ENCODE assay signal across 31 cellular contexts in genomic region chr2:6471419-6471818, GRCh38.
"Had no signal": no experiment of that assay in that cellular context is flagged by ENCODE, and none has a peak within 500 bp of the region (broad histone marks: within the 10 kb centered on the region; RNA-seq: fewer than 3 reads in every experiment).

No MANE protein-coding gene starts in this region.

- H3K9ac ChIP-seq: KMS-11 had no signal

- H3K27me3 Mint-ChIP-seq: activated CD4-positive, alpha-beta T cell treated with anti-CD3 and anti-CD28 coated beads, Interleukin-2, amount 10 ng/mL, durations not matched to agents 7 days and 5 days; activated CD8-positive, alpha-beta memory T cell treated with anti-CD3 and anti-CD28 coated beads, Interleukin-2, amount 10 ng/mL, durations not matched to agents 7 days and 5 days had no signal

- FAIRE-seq: TTC549 had no signal

- H3K36me3 Mint-ChIP-seq: activated CD4-positive, alpha-beta memory T cell treated with anti-CD3 and anti-CD28 coated beads for 36 hours; activated CD8-positive, alpha-beta memory T cell treated with anti-CD3 and anti-CD28 coated beads, Interleukin-2, amount 10 ng/mL, durations not matched to agents 7 days and 5 days; activated naive CD8-positive, alpha-beta T cell treated with anti-CD3 and anti-CD28 coated beads for 36 hours had no signal

- H3K4me2 ChIP-seq: KMS-11 had no signal

- H3K36me3 ChIP-seq: brain microvascular endothelial cell had no signal

- H3K4me1 Mint-ChIP-seq: activated CD4-positive, alpha-beta T cell treated with anti-CD3 and anti-CD28 coated beads, Interleukin-2, amount 10 ng/mL, durations not matched to agents 7 days and 5 days; activated CD8-positive, alpha-beta memory T cell treated with anti-CD3 and anti-CD28 coated beads, Interleukin-2, amount 10 ng/mL, durations not matched to agents 7 days and 5 days; activated naive CD8-positive, alpha-beta T cell treated with anti-CD3 and anti-CD28 coated beads for 36 hours had no signal

- H3K27ac ChIP-seq: brain microvascular endothelial cell, KMS-11 had no signal

- H3K4me3 Mint-ChIP-seq: activated CD4-positive, alpha-beta memory T cell treated with anti-CD3 and anti-CD28 coated beads for 36 hours; activated CD4-positive, alpha-beta T cell treated with anti-CD3 and anti-CD28 coated beads, Interleukin-2, amount 10 ng/mL, durations not matched to agents 7 days and 5 days; activated CD8-positive, alpha-beta memory T cell treated with anti-CD3 and anti-CD28 coated beads, Interleukin-2, amount 10 ng/mL, durations not matched to agents 7 days and 5 days; activated naive CD8-positive, alpha-beta T cell treated with anti-CD3 and anti-CD28 coated beads for 36 hours; T-helper 1 cell treated with Interleukin-12 subunit alpha and Interleukin-12 subunit beta and Interleukin-4 antibody, amounts not matched to agents 30 μg/mL and 1 μg/mL, for 36 hours; T-helper 2 cell treated with Interferon-gamma antibody and Interleukin-4, amounts not matched to agents 5 μg/mL and 100 μg/mL, for 36 hours had no signal

- H3K9me3 Mint-ChIP-seq: activated CD4-positive, alpha-beta T cell treated with anti-CD3 and anti-CD28 coated beads, Interleukin-2, amount 10 ng/mL, durations not matched to agents 7 days and 5 days; T-helper 1 cell treated with Interleukin-12 subunit alpha and Interleukin-12 subunit beta and Interleukin-4 antibody, amounts not matched to agents 30 μg/mL and 1 μg/mL, for 36 hours; T-helper 2 cell treated with Interferon-gamma antibody and Interleukin-4, amounts not matched to agents 5 μg/mL and 100 μg/mL, for 36 hours had no signal

- ATAC-seq: activated CD8-positive, alpha-beta memory T cell treated with anti-CD3 and anti-CD28 coated beads, Interleukin-2, amount 10 ng/mL, durations not matched to agents 7 days and 5 days had no signal

- H3K27ac Mint-ChIP-seq: activated CD4-positive, alpha-beta memory T cell treated with anti-CD3 and anti-CD28 coated beads for 36 hours; activated CD4-positive, alpha-beta T cell treated with anti-CD3 and anti-CD28 coated beads, Interleukin-2, amount 10 ng/mL, durations not matched to agents 7 days and 5 days; activated CD8-positive, alpha-beta memory T cell treated with anti-CD3 and anti-CD28 coated beads, Interleukin-2, amount 10 ng/mL, durations not matched to agents 7 days and 5 days; activated naive CD8-positive, alpha-beta T cell treated with anti-CD3 and anti-CD28 coated beads for 36 hours; T-helper 1 cell treated with Interleukin-12 subunit alpha and Interleukin-12 subunit beta and Interleukin-4 antibody, amounts not matched to agents 30 μg/mL and 1 μg/mL, for 36 hours; T-helper 2 cell treated with Interferon-gamma antibody and Interleukin-4, amounts not matched to agents 5 μg/mL and 100 μg/mL, for 36 hours had no signal

- DNase-seq: activated CD4-positive, alpha-beta memory T cell treated with anti-CD3 and anti-CD28 coated beads for 36 hours; activated CD4-positive, alpha-beta T cell treated with anti-CD3 and anti-CD28 coated beads, Interleukin-2, amount 10 ng/mL, durations not matched to agents 7 days and 5 days; activated CD8-positive, alpha-beta memory T cell treated with anti-CD3 and anti-CD28 coated beads for 24 hours; activated CD8-positive, alpha-beta memory T cell treated with anti-CD3 and anti-CD28 coated beads, Interleukin-2, amount 10 ng/mL, durations not matched to agents 7 days and 5 days; activated CD8-positive, alpha-beta memory T cell treated with anti-CD3 and anti-CD28 coated beads, Interleukin-2, amount 50 U/mL, for 48 hours; activated effector memory CD4-positive, alpha-beta T cell treated with anti-CD3 and anti-CD28 coated beads, Interleukin-2, amount 50 U/mL, for 16 hours; activated naive CD4-positive, alpha-beta T cell; activated naive CD4-positive, alpha-beta T cell treated with anti-CD3 and anti-CD28 coated beads, Interleukin-2, amount 50 U/mL, for 16 hours; activated naive CD8-positive, alpha-beta T cell treated with anti-CD3 and anti-CD28 coated beads for 36 hours; activated T-cell treated with anti-CD3 and anti-CD28 coated beads, Interleukin-2, amount 50 U/mL, for 48 hours; amniotic stem cell; aorta; brain microvascular endothelial cell; central memory CD4-positive, alpha-beta T cell; NCI-H1092 treated with DMSO at 0.1 percent for 48 hours; NCI-H1417; NCI-H146; NCI-H187; NCI-H2029 treated with DMSO at 0.1 percent for 48 hours; NCI-H2107; NCI-H2171; NCI-H510A; NCI-H526; NCI-H82; NK-92 treated with Interleukin-12 subunit alpha and Interleukin-12 subunit beta, amount 100 ng/mL, for 24 hours; OCI-M1; Right ventricle myocardium superior had no signal

- H3K27me3 ChIP-seq: brain microvascular endothelial cell had no signal
